ENCODE assay signal across 15 cellular contexts in genomic region chr20:51156041-51156795, GRCh38.
A peak's percentile ranks its signal among the peaks of the same experiment; 100 is the strongest.
DNase-seq lines count a peak whose midpoint lies in the region; ATAC-seq, FAIRE-seq and TF ChIP-seq lines count a peak whose summit lies in the region.
"Had no signal": no experiment of that assay in that cellular context is flagged by ENCODE, and none has a peak within 500 bp of the region (broad histone marks: within the 10 kb centered on the region; RNA-seq: fewer than 3 reads in every experiment).

No MANE protein-coding gene starts in this region.

- H3K27ac ChIP-seq in H1 (ENCODE audit: low read depth, low read length): no peak overlapping the region
- H3K27ac ChIP-seq in left lung: no peak overlapping the region

- peaks cover 55% of the 10 kb centered on the region for H3K27me3 Mint-ChIP-seq in stimulated activated naive CD8-positive, alpha-beta T cell treated with anti-CD3 and anti-CD28 coated beads, Interleukin-15, amount 100 ng/mL, for 72 hours

- H3K23me2 ChIP-seq in H1 (ENCODE audit: low read depth, low read length): no peaks in the 10 kb centered on the region

- peak overlapping the region; percentile 49; the same call in 1 of the 2 replicates for H2AFZ ChIP-seq in H1 (ENCODE audit: low read length)

- H3K79me1 ChIP-seq in H1 (ENCODE audit: low read depth, low read length): no peaks in the 10 kb centered on the region

- no peak overlapping the region for H2BK15ac ChIP-seq in H1 (ENCODE audit: low read length)

- 79% methylated on average over 16 of the region's 16 CpGs; no CpG with 5 or more reads in 1 of the 2 experiments for WGBS in H1 (ENCODE audit: extremely low coverage in 1 of 2, insufficient coverage in 1 of 2, insufficient read length in 1 of 2, insufficient replicate concordance in 2 of 2, low coverage in 1 of 2, low lambda C conversion rate in 2 of 2, missing lambda C conversion rate in 1 of 2), 2 experiments

- TF ChIP-seq EP300 in H1 (IDR thresholded peaks at IDR 0.05; ENCODE audit: borderline replicate concordance in 1 of 2, low read depth in 2 of 2, low read length in 2 of 2): no peak

- H4K8ac ChIP-seq in H1 (ENCODE audit: extremely low read depth, insufficient read depth, low read length): no peak overlapping the region; the same call in 1 of the 2 replicates

- DNase-seq in NCI-H2227 (lab: John Stamatoyannopoulos, UW; ENCODE audit: unreplicated experiment): peak; percentile 32
- peak in 1 of 2 experiments; percentile 37 for DNase-seq in H1 (ENCODE audit: low read depth in 1 of 2, low spot score in 2 of 2)
- no peak for DNase-seq in left lung
- peak; percentile 39 for DNase-seq in ureter (ENCODE audit: low spot score)
- no peak for DNase-seq in stimulated activated naive CD8-positive, alpha-beta T cell treated with anti-CD3 and anti-CD28 coated beads, Interleukin-15, amount 100 ng/mL, for 72 hours
- no peak for DNase-seq in HAP-1 (ENCODE audit: low spot score in 2 of 2)
- DNase-seq: activated CD8-positive, alpha-beta memory T cell treated with anti-CD3 and anti-CD28 coated beads, Interleukin-2, amount 50 U/mL, for 4 hours; amniotic stem cell; DND-41; erythroblast; kidney; stimulated activated CD4-positive, alpha-beta T cell treated with anti-CD3 and anti-CD28 coated beads, Interleukin-1b, Interleukin-23, amount 100 ng/mL, for 48 hours; stimulated activated naive CD4-positive, alpha-beta T cell had no signal

- H4K5ac ChIP-seq in H1 (ENCODE audit: insufficient read length, low read depth, low read length): no peak overlapping the region

- no peak overlapping the region for H3K4me2 ChIP-seq in H1 (ENCODE audit: insufficient read depth in 1 of 2, low read depth in 2 of 2, low read length in 2 of 2)

- no peak overlapping the region for H3K4me3 ChIP-seq in H1 (ENCODE audit: extremely low read depth in 1 of 4, insufficient read depth in 2 of 4, low read depth in 3 of 4, low read length in 4 of 4)
- H3K4me3 ChIP-seq in left lung: no peak overlapping the region
- no peak overlapping the region for H3K4me3 ChIP-seq in HAP-1

- ATAC-seq in left lung (peak; percentile 15), HG03139 (IDR thresholded peaks at IDR 0.05; ENCODE audit: unreplicated experiment) (no peak)
- no peak for ATAC-seq in stimulated activated naive CD8-positive, alpha-beta T cell treated with anti-CD3 and anti-CD28 coated beads, Interleukin-15, amount 100 ng/mL, for 72 hours

- no peaks in the 10 kb centered on the region for H3K36me3 ChIP-seq in H1 (ENCODE audit: control insufficient read depth in 2 of 4, insufficient read depth in 4 of 4, low read length in 3 of 4)
- H3K36me3 ChIP-seq in left lung: no peaks in the 10 kb centered on the region
- no peaks in the 10 kb centered on the region for H3K36me3 ChIP-seq in HAP-1 (replicated peaks)

- no peaks in the 10 kb centered on the region for H3K9me3 Mint-ChIP-seq in stimulated activated naive CD8-positive, alpha-beta T cell treated with anti-CD3 and anti-CD28 coated beads, Interleukin-15, amount 100 ng/mL, for 72 hours

- no peak for TF ChIP-seq RAD21 in H1 (IDR thresholded peaks at IDR 0.05 in 1 of 2, conservative IDR thresholded peaks at IDR 0.05 in 1 of 2; ENCODE audit: low read depth in 2 of 2, low read length in 2 of 2)

- H3K27me3 ChIP-seq in H1 (replicated peaks in 1 of 4; ENCODE audit: control insufficient read depth in 3 of 4, extremely low read depth in 1 of 4, insufficient read depth in 3 of 4, low read length in 3 of 4): no peaks in the 10 kb centered on the region
- H3K27me3 ChIP-seq in left lung: peaks cover 0 to 73% of the 10 kb centered on the region in 2 donors
- H3K27me3 ChIP-seq in HAP-1 (ENCODE audit: low read depth): peaks cover 17% of the 10 kb centered on the region; the same call in 1 of the 2 replicates

- FAIRE-seq in H1 (lab: Jason Lieb, UNC): no peak
- FAIRE-seq: GM18507, kidney had no signal

- H2BK120ac ChIP-seq in H1 (replicated peaks; ENCODE audit: low read depth, low read length): no peak overlapping the region

- H3K4me3 Mint-ChIP-seq in stimulated activated naive CD8-positive, alpha-beta T cell treated with anti-CD3 and anti-CD28 coated beads, Interleukin-15, amount 100 ng/mL, for 72 hours: no peak overlapping the region

- H3K18ac ChIP-seq in H1 (ENCODE audit: extremely low read depth, low read length): no peak overlapping the region

- H4K20me1 ChIP-seq in H1 (replicated peaks in 1 of 2; ENCODE audit: control insufficient read depth in 1 of 2, insufficient read depth in 2 of 2, low read length in 2 of 2): no peaks in the 10 kb centered on the region

- no peaks in the 10 kb centered on the region for H3K4me1 ChIP-seq in H1 (replicated peaks in 1 of 4; ENCODE audit: control insufficient read depth in 3 of 4, insufficient read depth in 4 of 4, low read length in 3 of 4)
- no peaks in the 10 kb centered on the region for H3K4me1 ChIP-seq in left lung
- no peaks in the 10 kb centered on the region for H3K4me1 ChIP-seq in HAP-1

- H3K56ac ChIP-seq in H1 (replicated peaks; ENCODE audit: insufficient read length, low read depth, low read length): no peak overlapping the region

- no peak overlapping the region for H3K9ac ChIP-seq in H1 (replicated peaks in 1 of 4; ENCODE audit: extremely low read depth in 1 of 4, low read depth in 3 of 4, low read length in 3 of 4)

- CTCF ChIA-PET in H1 (lab: Charles Lee; ENCODE audit: partially characterized antibody): interaction anchor here (0.8 to 1.6 kb wide), 7 partner anchors 12 to 174 kb away, joined by 3 to 6 read pairs (median 3); no protein-coding TSS in a partner anchor

- no peak for TF ChIP-seq POLR2A in H1 (IDR thresholded peaks at IDR 0.05; ENCODE audit: control extremely low read depth in 1 of 2, low read depth in 2 of 2, low read length in 2 of 2)

- H4K91ac ChIP-seq in H1 (replicated peaks; ENCODE audit: insufficient read length, low read length): no peak overlapping the region

- no peaks in the 10 kb centered on the region for H3K4me1 Mint-ChIP-seq in stimulated activated naive CD8-positive, alpha-beta T cell treated with anti-CD3 and anti-CD28 coated beads, Interleukin-15, amount 100 ng/mL, for 72 hours

- H3K27ac Mint-ChIP-seq in stimulated activated naive CD8-positive, alpha-beta T cell treated with anti-CD3 and anti-CD28 coated beads, Interleukin-15, amount 100 ng/mL, for 72 hours: peak overlapping the region in 1 of 2 donors; percentile 27

- no peak overlapping the region for H2AK5ac ChIP-seq in H1 (ENCODE audit: low read depth, low read length)

- H3K4ac ChIP-seq in H1 (replicated peaks; ENCODE audit: insufficient read length, low read depth, low read length): no peak overlapping the region

- in situ Hi-C loops in HAP-1 (cut with MboI; ENCODE audit: low sequenced_read_pairs): no loop called here

- H3K14ac ChIP-seq in H1 (ENCODE audit: insufficient read length): no peak overlapping the region

- no peaks in the 10 kb centered on the region for H3K79me2 ChIP-seq in H1 (ENCODE audit: control insufficient read depth in 1 of 2, insufficient read depth in 2 of 2, low read length in 2 of 2)

- H2BK12ac ChIP-seq in H1 (ENCODE audit: low read depth, low read length): no peak overlapping the region

- H3K23ac ChIP-seq in H1 (ENCODE audit: insufficient read length): no peak overlapping the region

- POLR2A ChIA-PET in H1 (lab: Charles Lee; ENCODE audit: partially characterized antibody): no interaction called here

- intact Hi-C loops in left lung (cut with DNase I): no loop called here

- no peak overlapping the region for H2BK5ac ChIP-seq in H1 (ENCODE audit: low read depth, low read length)

- no peak overlapping the region for H2BK20ac ChIP-seq in H1 (ENCODE audit: low read length)

- no peaks in the 10 kb centered on the region for H3K9me3 ChIP-seq in H1 (ENCODE audit: insufficient read depth in 2 of 2, low read depth in 1 of 2, low read length in 1 of 2)
- no peaks in the 10 kb centered on the region for H3K9me3 ChIP-seq in left lung
- no peaks in the 10 kb centered on the region for H3K9me3 ChIP-seq in HAP-1

- TF ChIP-seq CTCF in H1 (IDR thresholded peaks at IDR 0.05; ENCODE audit: control extremely low read depth in 1 of 3, insufficient read depth in 1 of 3, low read depth in 1 of 3, low read length in 3 of 3) (no peak), left lung (IDR thresholded peaks at IDR 0.05) (no peak)

TF ChIP-seq in H1, 55 proteins besides CTCF, POLR2A, EP300 and RAD21:
- TF ChIP-seq CBX5 (IDR thresholded peaks at IDR 0.05; ENCODE audit: low read depth, low read length) (no peak), ZNF274 (IDR thresholded peaks at IDR 0.05; ENCODE audit: borderline replicate concordance, extremely low read depth, low read length) (no peak), BRCA1 (IDR thresholded peaks at IDR 0.05; ENCODE audit: low read depth, low read length) (no peak), ATF2 (IDR thresholded peaks at IDR 0.05; ENCODE audit: low read length) (no peak), RFX5 (IDR thresholded peaks at IDR 0.05; ENCODE audit: borderline replicate concordance, low read depth, low read length) (no peak), NRF1 (IDR thresholded peaks at IDR 0.05; ENCODE audit: low read depth, low read length) (no peak), TBP (IDR thresholded peaks at IDR 0.05; ENCODE audit: low read depth, low read length) (no peak), GTF2F1 (IDR thresholded peaks at IDR 0.05; ENCODE audit: borderline replicate concordance, low read depth, low read length) (no peak), HDAC2 (IDR thresholded peaks at IDR 0.05; ENCODE audit: borderline replicate concordance in 1 of 2, low read depth in 2 of 2, low read length in 2 of 2) (no peak), KDM5A (IDR thresholded peaks at IDR 0.05; ENCODE audit: low read length) (no peak), HDAC6 (IDR thresholded peaks at IDR 0.05; ENCODE audit: low read depth, low read length) (no peak), POU5F1 (IDR thresholded peaks at IDR 0.05; ENCODE audit: low read depth, low read length) (no peak), YY1 (IDR thresholded peaks at IDR 0.05; ENCODE audit: low read depth, low read length) (no peak), CTBP2 (IDR thresholded peaks at IDR 0.05; ENCODE audit: borderline replicate concordance, insufficient read depth, insufficient read length, low read length) (no peak)

Comparison
In these comparisons a context has a peak if more than half of its experiments do, and no peak if none do; other contexts are left out.
1. DNase-seq: peak in NCI-H2227 (single experiment) and ureter (single experiment); none in left lung (0 of 2), stimulated activated naive CD8-positive, alpha-beta T cell treated with anti-CD3 and anti-CD28 coated beads, Interleukin-15, amount 100 ng/mL, for 72 hours (0 of 2) and HAP-1 (0 of 2).